32 cellular contexts compared by ENCODE assay signal in the genomic region with DNA sequence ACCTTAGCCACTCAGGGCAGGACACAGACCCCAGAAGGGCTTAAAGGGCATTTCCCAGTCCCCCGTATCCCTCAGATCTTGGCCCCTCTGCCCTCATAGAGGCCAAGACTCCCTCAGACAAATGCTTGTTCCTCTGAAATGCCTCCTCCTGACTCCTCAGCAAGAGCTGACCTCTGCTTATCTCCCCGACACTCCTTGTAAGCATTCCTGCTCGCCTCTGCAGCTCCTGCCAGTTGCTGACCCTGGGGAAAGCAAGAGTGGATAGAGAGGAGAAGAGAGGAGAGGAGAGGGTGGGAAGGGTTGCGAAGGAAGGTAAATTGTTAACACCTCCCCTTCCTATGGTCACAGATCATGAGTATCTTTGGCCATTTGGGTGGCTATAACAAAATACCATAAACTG. TPM values are rescaled to one million over a fixed set of nuclear protein-coding genes. Genes with fewer than 3 reads are reported as not detected.
DNase-seq lines count a peak whose midpoint lies in the region; ATAC-seq, FAIRE-seq and TF ChIP-seq lines count a peak whose summit lies in the region.
"Had no signal": no experiment of that assay in that cellular context is flagged by ENCODE, and none has a peak within 500 bp of the region (broad histone marks: within the 10 kb centered on the region; RNA-seq: fewer than 3 reads in every experiment).

No MANE protein-coding gene starts in this region.

- H3K4me1 ChIP-seq in HepG2 (ENCODE audit: insufficient read depth, low read length) (peaks cover 73% of the 10 kb centered on the region), right lobe of liver (peaks cover 0 to 58% (median 14%) of the 10 kb centered on the region in 4 donors)
- H3K4me1 ChIP-seq: BE2C, BLaER1 had no signal

- H3K27ac Mint-ChIP-seq in progenitor cell of endocrine pancreas: peak overlapping the region; percentile 27
- H3K27ac Mint-ChIP-seq: CD14-positive monocyte; CD4-positive, alpha-beta memory T cell; CD4-positive, CD25-positive, alpha-beta regulatory T cell; CD8-positive, alpha-beta memory T cell had no signal

- H3K9me3 ChIP-seq in HepG2 (ENCODE audit: low read length) (no peaks in the 10 kb centered on the region), right lobe of liver (no peaks in the 10 kb centered on the region)
- H3K9me3 ChIP-seq: BE2C, BLaER1 had no signal

- ATAC-seq in HepG2 (no peak), right lobe of liver (no peak), GM21825 (IDR thresholded peaks at IDR 0.05; ENCODE audit: unreplicated experiment) (no peak), GM21786 (IDR thresholded peaks at IDR 0.05; ENCODE audit: unreplicated experiment) (no peak)
- ATAC-seq: GM12878 had no signal

- H3K27ac ChIP-seq in HepG2 (ENCODE audit: extremely low read length, insufficient read depth, low read length): peak overlapping the region; percentile 18
- H3K27ac ChIP-seq in right lobe of liver: peak overlapping the region in 1 of 3 donors; percentile 13
- H3K27ac ChIP-seq: BLaER1 had no signal

- peaks cover 3% of the 10 kb centered on the region for H3K9me3 Mint-ChIP-seq in progenitor cell of endocrine pancreas (ENCODE audit: low read depth)
- H3K9me3 Mint-ChIP-seq: CD8-positive, alpha-beta memory T cell had no signal

- no peak for FAIRE-seq in HepG2 (lab: Jason Lieb, UNC)
- peak; percentile 77 for FAIRE-seq in bronchial epithelial cell (lab: Jason Lieb, UNC)
- FAIRE-seq: A204.1, GM12878, GM12892, GM18507 had no signal

- TF ChIP-seq CTCF in HepG2 (CRISPR knock-in tag; IDR thresholded peaks at IDR 0.05): no peak
- no peak for TF ChIP-seq CTCF in right lobe of liver (IDR thresholded peaks at IDR 0.05)
- TF ChIP-seq CTCF in bronchial epithelial cell (IDR thresholded peaks at IDR 0.05; ENCODE audit: insufficient read depth, low read length, severe bottlenecking): no peak
- no peak for TF ChIP-seq CTCF in progenitor cell of endocrine pancreas (IDR thresholded peaks at IDR 0.05; ENCODE audit: unreplicated experiment)

- DNase-seq in HepG2 (ENCODE audit: low spot score) (no peak), right lobe of liver (no peak), bronchial epithelial cell (ENCODE audit: low read depth) (no peak), progenitor cell of endocrine pancreas (ENCODE audit: low spot score, unreplicated experiment) (no peak), NCI-H187 (lab: John Stamatoyannopoulos, UW) (no peak)
- DNase-seq: 8988T; ACHN; BE2C; C1 segment of cervical spinal cord; CD4-positive, alpha-beta memory T cell; CD4-positive, CD25-positive, alpha-beta regulatory T cell; CD8-positive, alpha-beta memory T cell; COR-L47; DMS 273 treated with DMSO at 0.1 percent for 48 hours; DMS153; DMS53; DMS79; DND-41; EL; GDM1 had no signal

- no TSS peak for BruUV-seq in HepG2 (replicated peaks; lab: Mats Ljungman, UMichigan)

- peaks cover 48% of the 10 kb centered on the region for H3K79me2 ChIP-seq in HepG2 (ENCODE audit: insufficient read depth, low read length)

- CTCF ChIA-PET in HepG2 (lab: Yijun Ruan, JAX; ENCODE audit: low intra/inter-chr PET ratio, low total read pairs): no interaction called here

- H3K36me3 Mint-ChIP-seq in progenitor cell of endocrine pancreas (ENCODE audit: insufficient read depth): peaks cover 12% of the 10 kb centered on the region
- H3K36me3 Mint-ChIP-seq: CD14-positive monocyte; CD4-positive, alpha-beta memory T cell; CD4-positive, CD25-positive, alpha-beta regulatory T cell; CD8-positive, alpha-beta memory T cell had no signal

- peaks cover 12% of the 10 kb centered on the region for H3K27me3 Mint-ChIP-seq in progenitor cell of endocrine pancreas
- H3K27me3 Mint-ChIP-seq: CD4-positive, CD25-positive, alpha-beta regulatory T cell had no signal

- H3K36me3 ChIP-seq in HepG2 (replicated peaks in 1 of 2; ENCODE audit: control insufficient read depth in 1 of 2, insufficient read depth in 2 of 2, low read length in 2 of 2): peaks cover 40 to 86% of the 10 kb centered on the region in 2 experiments
- H3K36me3 ChIP-seq in right lobe of liver: peaks cover 0 to 41% (median 14%) of the 10 kb centered on the region in 4 donors
- H3K36me3 ChIP-seq in bronchial epithelial cell (ENCODE audit: control insufficient read depth, insufficient read depth, low read length): no peaks in the 10 kb centered on the region
- H3K36me3 ChIP-seq: BE2C, BLaER1 had no signal

- no peak for TF ChIP-seq EP300 in HepG2 (IDR thresholded peaks at IDR 0.05; ENCODE audit: low read depth in 2 of 2, low read length in 2 of 2)
- no peak for TF ChIP-seq EP300 in HepG2 (CRISPR knock-in tag; IDR thresholded peaks at IDR 0.05; ENCODE audit: borderline replicate concordance)

- no peaks in the 10 kb centered on the region; the same call in 1 of the 2 replicates for H4K20me1 ChIP-seq in HepG2 (ENCODE audit: insufficient read depth, low read length)
- H4K20me1 ChIP-seq: BLaER1 had no signal

- H3K27me3 ChIP-seq in HepG2 (ENCODE audit: control insufficient read depth in 1 of 2, insufficient read depth in 2 of 2, low read length in 2 of 2): no peaks in the 10 kb centered on the region
- no peaks in the 10 kb centered on the region for H3K27me3 ChIP-seq in right lobe of liver
- no peaks in the 10 kb centered on the region for H3K27me3 ChIP-seq in bronchial epithelial cell (ENCODE audit: control insufficient read depth, insufficient read depth, low read length)
- H3K27me3 ChIP-seq: BE2C, BLaER1 had no signal

- TF ChIP-seq POLR2A in HepG2 (IDR thresholded peaks at IDR 0.05; ENCODE audit: insufficient read depth in 1 of 2, low read depth in 2 of 2, low read length in 2 of 2) (0 out of 4 replicates have a peak, but pooled peaks of 1 of the 2 experiments have one; percentile 12), right lobe of liver (IDR thresholded peaks at IDR 0.05) (no peak)

- in situ Hi-C loops in HepG2 (cut with HindIII; ENCODE audit: extremely low pct_ligation_motif_present, low pct_unique_long_range_greater_than_20kb): no loop called here

- H3K4me3 ChIP-seq in HepG2 (replicated peaks in 1 of 3; ENCODE audit: insufficient read depth in 1 of 3, low read depth in 2 of 3, low read length in 3 of 3): no peak overlapping the region
- no peak overlapping the region for H3K4me3 ChIP-seq in right lobe of liver
- no peak overlapping the region for H3K4me3 ChIP-seq in bronchial epithelial cell (ENCODE audit: low read depth, low read length)
- H3K4me3 ChIP-seq: BLaER1, GM12878 had no signal

- no peak for TF ChIP-seq RAD21 in HepG2 (CRISPR knock-in tag; IDR thresholded peaks at IDR 0.05)

- H3K4me2 ChIP-seq in HepG2 (ENCODE audit: low read depth, low read length): peak overlapping the region; percentile 24; the same call in 1 of the 2 replicates
- H3K4me2 ChIP-seq: BLaER1 had no signal

- POLR2A ChIA-PET in HepG2 (lab: Yijun Ruan, JAX): interaction anchor here (1.4 to 2.3 kb wide), 2 partner anchors 10 to 24 kb away, joined by 7 to 9 read pairs; partner anchors contain the start of gene SERPINA3

- H2AFZ ChIP-seq in HepG2 (ENCODE audit: low read length): no peak overlapping the region

- H3K4me1 Mint-ChIP-seq in progenitor cell of endocrine pancreas (ENCODE audit: low read depth): peaks cover 13% of the 10 kb centered on the region
- H3K4me1 Mint-ChIP-seq: CD14-positive monocyte; CD4-positive, CD25-positive, alpha-beta regulatory T cell; CD8-positive, alpha-beta memory T cell had no signal

- no peak overlapping the region for H3K4me3 Mint-ChIP-seq in progenitor cell of endocrine pancreas (ENCODE audit: low read depth)
- H3K4me3 Mint-ChIP-seq: CD14-positive monocyte; CD4-positive, alpha-beta memory T cell; CD4-positive, CD25-positive, alpha-beta regulatory T cell; CD8-positive, alpha-beta memory T cell had no signal

- WGBS in HepG2 (ENCODE audit: low lambda C conversion rate): 92% methylated on average over 4 of the region's 4 CpGs
- 49% methylated on average over 3 of the region's 4 CpGs for WGBS in right lobe of liver (ENCODE audit: insufficient coverage, low coverage, low lambda C conversion rate, missing lambda C conversion rate)

- H3K9ac ChIP-seq in HepG2 (ENCODE audit: insufficient read depth, low read depth, low read length): no peak overlapping the region
- H3K9ac ChIP-seq: BLaER1 had no signal

- intact Hi-C loops in HepG2 (cut with micrococcal nuclease; ENCODE audit: unreplicated experiment): no loop called here
- intact Hi-C loops in right lobe of liver (cut with DNase I): no loop called here

RNA-seq across cellular contexts. Expression of gene SERPINA5, which starts 7.1 kb away (rescaled TPM):
- total RNA-seq in HepG2 (2016; rRNA removed; fragmentation: Illumina TruSeq; extraction: Trizol) (237 and 498 TPM in 2 replicates), right lobe of liver (100 to 1,000 TPM in 4 of 6 experiments, 10 to 100 TPM in 2; 24.7 to 317 (median 167) TPM), bronchial epithelial cell (not detected in 2 replicates), progenitor cell of endocrine pancreas (37.7 and 39.5 TPM in 2 replicates)
- 71.6 and 82.2 TPM in 2 replicates for total RNA-seq in HepG2 (2016; cell fraction: cytosol; rRNA removed; fragmentation: Illumina TruSeq; extraction: Trizol; ENCODE audit: low read depth)
- total RNA-seq in HepG2 (2016; cell fraction: insoluble cytoplasmic fraction; rRNA removed; fragmentation: Illumina TruSeq; extraction: Trizol): 219 and 507 TPM in 2 replicates
- total RNA-seq in HepG2 (2016; cell fraction: membrane; rRNA removed; fragmentation: Illumina TruSeq; extraction: Trizol): 187 and 205 TPM in 2 replicates
- total RNA-seq in HepG2 (2016; cell fraction: nucleus; rRNA removed; fragmentation: Illumina TruSeq; extraction: Trizol): 372 and 429 TPM in 2 replicates
- polyA plus RNA-seq in HepG2 (2011; rRNA removed): 449 and 569 TPM in 2 replicates
- 331 and 435 TPM in 2 replicates for polyA plus RNA-seq in HepG2 (2011; cell fraction: cytosol; rRNA removed)
- 165 and 220 TPM in 2 replicates for polyA plus RNA-seq in HepG2 (2011; cell fraction: nucleus; rRNA removed)
- polyA plus RNA-seq in HepG2 (2012): 423 and 569 TPM in 2 replicates
- polyA plus RNA-seq in HepG2 (2016; cell fraction: cytosol; fragmentation: Illumina TruSeq; extraction: Trizol; ENCODE audit: low read depth): 81.2 and 88.3 TPM in 2 replicates
- polyA plus RNA-seq in HepG2 (2016; cell fraction: insoluble cytoplasmic fraction; fragmentation: Illumina TruSeq; extraction: Trizol; ENCODE audit: low read depth): 241 and 254 TPM in 2 replicates
- polyA plus RNA-seq in HepG2 (2016; cell fraction: membrane; fragmentation: Illumina TruSeq; extraction: Trizol; ENCODE audit: low read depth): 159 and 171 TPM in 2 replicates
- 573 and 590 TPM in 2 replicates for polyA plus RNA-seq in HepG2 (2016; cell fraction: nucleus; fragmentation: Illumina TruSeq; extraction: Trizol; ENCODE audit: insufficient read depth, low read depth)
- polyA minus RNA-seq in HepG2 (2011; rRNA and poly(A)+ RNA removed; ENCODE audit: low replicate concordance): 0.30 and 414 TPM in 2 replicates
- polyA minus RNA-seq in HepG2 (2011; cell fraction: cytosol; rRNA and poly(A)+ RNA removed): 176 and 231 TPM in 2 replicates
- 87.0 and 105 TPM in 2 replicates for polyA minus RNA-seq in HepG2 (2011; cell fraction: nucleus; rRNA and poly(A)+ RNA removed)
- total RNA-seq: A673; CD4-positive, alpha-beta memory T cell; CD4-positive, CD25-positive, alpha-beta regulatory T cell; CD8-positive, alpha-beta memory T cell; G401 had no signal
- polyA plus RNA-seq: AG04450; CD14-positive monocyte; CD4-positive, alpha-beta memory T cell; CD4-positive, CD25-positive, alpha-beta regulatory T cell; CD8-positive, alpha-beta memory T cell; GM12878 had no signal

RNA-seq across cellular contexts. Expression of gene SERPINA3, which starts 23.9 kb away (rescaled TPM):
- total RNA-seq in HepG2 (2016; rRNA removed; fragmentation: Illumina TruSeq; extraction: Trizol): 433 and 825 TPM in 2 replicates
- total RNA-seq in HepG2 (2016; cell fraction: cytosol; rRNA removed; fragmentation: Illumina TruSeq; extraction: Trizol; ENCODE audit: low read depth): 141 and 152 TPM in 2 replicates
- total RNA-seq in HepG2 (2016; cell fraction: insoluble cytoplasmic fraction; rRNA removed; fragmentation: Illumina TruSeq; extraction: Trizol): 426 and 840 TPM in 2 replicates
- total RNA-seq in HepG2 (2016; cell fraction: membrane; rRNA removed; fragmentation: Illumina TruSeq; extraction: Trizol): 232 and 248 TPM in 2 replicates
- total RNA-seq in HepG2 (2016; cell fraction: nucleus; rRNA removed; fragmentation: Illumina TruSeq; extraction: Trizol): 726 and 813 TPM in 2 replicates
- polyA plus RNA-seq in HepG2 (2011; rRNA removed): 2,200 and 3,367 TPM in 2 replicates
- 3,577 and 4,656 TPM in 2 replicates for polyA plus RNA-seq in HepG2 (2011; cell fraction: cytosol; rRNA removed)
- polyA plus RNA-seq in HepG2 (2011; cell fraction: nucleus; rRNA removed): 1,545 and 2,325 TPM in 2 replicates
- polyA plus RNA-seq in HepG2 (2012): 306 and 2,041 TPM in 2 replicates
- polyA plus RNA-seq in HepG2 (2016; cell fraction: cytosol; fragmentation: Illumina TruSeq; extraction: Trizol; ENCODE audit: low read depth): 168 and 171 TPM in 2 replicates
- 463 and 467 TPM in 2 replicates for polyA plus RNA-seq in HepG2 (2016; cell fraction: insoluble cytoplasmic fraction; fragmentation: Illumina TruSeq; extraction: Trizol; ENCODE audit: low read depth)
- 216 and 234 TPM in 2 replicates for polyA plus RNA-seq in HepG2 (2016; cell fraction: membrane; fragmentation: Illumina TruSeq; extraction: Trizol; ENCODE audit: low read depth)
- polyA plus RNA-seq in HepG2 (2016; cell fraction: nucleus; fragmentation: Illumina TruSeq; extraction: Trizol; ENCODE audit: insufficient read depth, low read depth): 1,122 and 1,162 TPM in 2 replicates
- 0.47 and 1,312 TPM in 2 replicates for polyA minus RNA-seq in HepG2 (2011; rRNA and poly(A)+ RNA removed; ENCODE audit: low replicate concordance)
- 680 and 1,323 TPM in 2 replicates for polyA minus RNA-seq in HepG2 (2011; cell fraction: cytosol; rRNA and poly(A)+ RNA removed)
- polyA minus RNA-seq in HepG2 (2011; cell fraction: nucleus; rRNA and poly(A)+ RNA removed): 461 and 851 TPM in 2 replicates
- total RNA-seq in right lobe of liver: over 10,000 TPM in 2 of 6 experiments, 1,000 to 10,000 TPM in 4; 5,211 to 12,749 (median 8,707) TPM
- 0.79 and 1.3 TPM in 2 replicates for total RNA-seq in bronchial epithelial cell
- 5.2 and 8.0 TPM in 2 replicates for total RNA-seq in progenitor cell of endocrine pancreas
- total RNA-seq: CD4-positive, alpha-beta memory T cell; CD4-positive, CD25-positive, alpha-beta regulatory T cell; CD8-positive, alpha-beta memory T cell; Daoy; G401 had no signal
- polyA plus RNA-seq: CD14-positive monocyte; CD4-positive, alpha-beta memory T cell; CD4-positive, CD25-positive, alpha-beta regulatory T cell; CD8-positive, alpha-beta memory T cell; GM12878 had no signal

RNA-seq across cellular contexts. Expression of gene SERPINA4, which starts 27.1 kb away (rescaled TPM):
- total RNA-seq in HepG2 (2016; rRNA removed; fragmentation: Illumina TruSeq; extraction: Trizol): 17.2 and 39.1 TPM in 2 replicates
- 5.1 and 5.2 TPM in 2 replicates for total RNA-seq in HepG2 (2016; cell fraction: cytosol; rRNA removed; fragmentation: Illumina TruSeq; extraction: Trizol; ENCODE audit: low read depth)
- total RNA-seq in HepG2 (2016; cell fraction: insoluble cytoplasmic fraction; rRNA removed; fragmentation: Illumina TruSeq; extraction: Trizol): 18.0 and 38.7 TPM in 2 replicates
- 9.0 and 10.8 TPM in 2 replicates for total RNA-seq in HepG2 (2016; cell fraction: membrane; rRNA removed; fragmentation: Illumina TruSeq; extraction: Trizol)
- total RNA-seq in HepG2 (2016; cell fraction: nucleus; rRNA removed; fragmentation: Illumina TruSeq; extraction: Trizol): 31.1 and 34.0 TPM in 2 replicates
- polyA plus RNA-seq in HepG2 (2011; rRNA removed): 57.8 and 82.7 TPM in 2 replicates
- polyA plus RNA-seq in HepG2 (2011; cell fraction: cytosol; rRNA removed): 51.9 and 68.1 TPM in 2 replicates
- polyA plus RNA-seq in HepG2 (2011; cell fraction: nucleus; rRNA removed): 26.7 and 38.8 TPM in 2 replicates
- 39.8 and 51.8 TPM in 2 replicates for polyA plus RNA-seq in HepG2 (2012)
- polyA plus RNA-seq in HepG2 (2016; cell fraction: cytosol; fragmentation: Illumina TruSeq; extraction: Trizol; ENCODE audit: low read depth): 4.5 and 5.5 TPM in 2 replicates
- 17.2 and 17.4 TPM in 2 replicates for polyA plus RNA-seq in HepG2 (2016; cell fraction: insoluble cytoplasmic fraction; fragmentation: Illumina TruSeq; extraction: Trizol; ENCODE audit: low read depth)
- polyA plus RNA-seq in HepG2 (2016; cell fraction: membrane; fragmentation: Illumina TruSeq; extraction: Trizol; ENCODE audit: low read depth): 7.7 and 8.0 TPM in 2 replicates
- 48.5 and 50.8 TPM in 2 replicates for polyA plus RNA-seq in HepG2 (2016; cell fraction: nucleus; fragmentation: Illumina TruSeq; extraction: Trizol; ENCODE audit: insufficient read depth, low read depth)
- 48.7 TPM in 1 of 2 replicates, not detected in the other for polyA minus RNA-seq in HepG2 (2011; rRNA and poly(A)+ RNA removed; ENCODE audit: low replicate concordance)
- 12.7 and 23.3 TPM in 2 replicates for polyA minus RNA-seq in HepG2 (2011; cell fraction: cytosol; rRNA and poly(A)+ RNA removed)
- 13.5 and 19.5 TPM in 2 replicates for polyA minus RNA-seq in HepG2 (2011; cell fraction: nucleus; rRNA and poly(A)+ RNA removed)
- total RNA-seq in right lobe of liver: 100 to 1,000 TPM in 4 of 6 experiments, 10 to 100 TPM in 2; 41.2 to 204 (median 145) TPM
- total RNA-seq in bronchial epithelial cell: not detected in 2 replicates
- total RNA-seq in progenitor cell of endocrine pancreas: 5.9 and 7.3 TPM in 2 replicates
- total RNA-seq: A673; CD4-positive, alpha-beta memory T cell; CD4-positive, CD25-positive, alpha-beta regulatory T cell; CD8-positive, alpha-beta memory T cell; Daoy; G401 had no signal
- polyA plus RNA-seq: AG04450; CD14-positive monocyte; CD4-positive, alpha-beta memory T cell; CD4-positive, CD25-positive, alpha-beta regulatory T cell; CD8-positive, alpha-beta memory T cell; GM12878 had no signal

Comparison
In these comparisons a context has a peak if more than half of its experiments do, and no peak if none do; other contexts are left out.
1. RNA of gene SERPINA5, which starts 7.1 kb away (total RNA-seq): 71.6 to 507 TPM in HepG2, 24.7 to 317 TPM in right lobe of liver and 37.7 to 39.5 TPM in progenitor cell of endocrine pancreas; not detected in bronchial epithelial cell; every median in the first group is over 10 times any median in the second.
2. RNA of gene SERPINA3, which starts 23.9 kb away (total RNA-seq): 5,211 to 12,749 TPM in right lobe of liver and 141 to 840 TPM in HepG2; 5.2 to 8.0 TPM in progenitor cell of endocrine pancreas and 0.79 to 1.3 TPM in bronchial epithelial cell; every median in the first group is over 10 times any median in the second.